28 cellular contexts compared by ENCODE assay signal in genomic region chr7:31741852-31742251, GRCh38. TPM values are rescaled to one million over a fixed set of nuclear protein-coding genes. Genes with fewer than 3 reads are reported as not detected.
"Had no signal": no experiment of that assay in that cellular context is flagged by ENCODE, and none has a peak within 500 bp of the region (broad histone marks: within the 10 kb centered on the region; RNA-seq: fewer than 3 reads in every experiment).

No MANE protein-coding gene starts in this region.

- H3K27ac ChIP-seq: coronary artery, esophagus squamous epithelium, parathyroid adenoma, psoas muscle, spleen, tibial artery, upper lobe of right lung, vagina had no signal

- H3K4me3 Mint-ChIP-seq: endodermal cell; immature natural killer cell; nephron progenitor cell; stimulated activated memory B cell treated with anti-CD40 and anti-IgM and Interleukin-4, amounts not matched to agents 10 μg/mL and 1 μg/mL and 100 μg/mL, for 72 hours; stimulated activated naive CD8-positive, alpha-beta T cell treated with anti-CD3 and anti-CD28 coated beads, Interleukin-15, Interleukin-2, amounts not matched to agents 100 ng/mL and 50 ng/mL, for 24 hours had no signal

- H3K79me2 ChIP-seq: parathyroid adenoma had no signal

- H2AFZ ChIP-seq: parathyroid adenoma had no signal

- ATAC-seq: naive thymus-derived CD4-positive, alpha-beta T cell; psoas muscle; sciatic nerve; stimulated activated memory B cell treated with anti-CD40 and anti-IgM and Interleukin-4, amounts not matched to agents 10 μg/mL and 1 μg/mL and 100 μg/mL, for 72 hours; upper lobe of right lung had no signal

- H3K27ac Mint-ChIP-seq: endodermal cell; immature natural killer cell; naive thymus-derived CD4-positive, alpha-beta T cell; nephron progenitor cell; stimulated activated memory B cell treated with anti-CD40 and anti-IgM and Interleukin-4, amounts not matched to agents 10 μg/mL and 1 μg/mL and 100 μg/mL, for 72 hours; stimulated activated naive CD8-positive, alpha-beta T cell treated with anti-CD3 and anti-CD28 coated beads, Interleukin-15, Interleukin-2, amounts not matched to agents 100 ng/mL and 50 ng/mL, for 24 hours had no signal

- H3K9me3 ChIP-seq: esophagus squamous epithelium, psoas muscle, spleen, tibial artery, upper lobe of right lung, vagina had no signal

- H3K9me3 Mint-ChIP-seq: endodermal cell; nephron progenitor cell; stimulated activated memory B cell treated with anti-CD40 and anti-IgM and Interleukin-4, amounts not matched to agents 10 μg/mL and 1 μg/mL and 100 μg/mL, for 72 hours; stimulated activated naive CD8-positive, alpha-beta T cell treated with anti-CD3 and anti-CD28 coated beads, Interleukin-15, Interleukin-2, amounts not matched to agents 100 ng/mL and 50 ng/mL, for 24 hours had no signal

- H3K4me1 Mint-ChIP-seq: endodermal cell; immature natural killer cell; naive thymus-derived CD4-positive, alpha-beta T cell; nephron progenitor cell; stimulated activated memory B cell treated with anti-CD40 and anti-IgM and Interleukin-4, amounts not matched to agents 10 μg/mL and 1 μg/mL and 100 μg/mL, for 72 hours had no signal

- H3K27me3 ChIP-seq: tibial artery, upper lobe of right lung, vagina had no signal

- H3K4me1 ChIP-seq: esophagus squamous epithelium, parathyroid adenoma, psoas muscle, spleen, tibial artery, upper lobe of right lung, vagina had no signal

- H3K9ac ChIP-seq: parathyroid adenoma had no signal

- H3K36me3 ChIP-seq: esophagus squamous epithelium, spleen, tibial artery, upper lobe of right lung, vagina had no signal

- H3K36me3 Mint-ChIP-seq: immature natural killer cell; naive thymus-derived CD4-positive, alpha-beta T cell; stimulated activated memory B cell treated with anti-CD40 and anti-IgM and Interleukin-4, amounts not matched to agents 10 μg/mL and 1 μg/mL and 100 μg/mL, for 72 hours had no signal

- DNase-seq: effector CD4-positive, alpha-beta T cell; endodermal cell; esophagus squamous epithelium; foreskin fibroblast; immature natural killer cell; kidney; naive thymus-derived CD4-positive, alpha-beta T cell; nephron progenitor cell; psoas muscle; spleen; stimulated activated CD4-positive, alpha-beta T cell treated with anti-CD3 and anti-CD28 coated beads, Interleukin-15, amount 100 ng/mL, for 24 hours; stimulated activated CD4-positive, alpha-beta T cell treated with anti-CD3 and anti-CD28 coated beads, Interleukin-1b, Interleukin-23, amount 100 ng/mL, for 48 hours; stimulated activated CD4-positive, alpha-beta T cell treated with anti-CD3 and anti-CD28 coated beads, Interleukin-4, amount 100 ng/mL, for 24 hours; tibial artery; upper lobe of right lung had no signal

- H3K4me3 ChIP-seq: coronary artery, esophagus squamous epithelium, psoas muscle, spleen, tibial artery, upper lobe of right lung, vagina had no signal

RNA-seq across cellular contexts. Expression of gene PPP1R17, which starts 54.8 kb away (rescaled TPM):
- total RNA-seq: dermis microvascular lymphatic vessel endothelial cell, esophagus squamous epithelium, kidney, liver, lung microvascular endothelial cell, mesenteric fat pad, mononuclear cell, omental fat pad, psoas muscle, sciatic nerve, skeletal muscle tissue, upper lobe of right lung, vagina had no signal
- polyA plus RNA-seq: immature natural killer cell; liver; naive thymus-derived CD4-positive, alpha-beta T cell; psoas muscle had no signal
